ENCODE assay signal across 14 cellular contexts in genomic region chr2:65452150-65452895, GRCh38.
"Had no signal": no experiment of that assay in that cellular context is flagged by ENCODE, and none has a peak within 500 bp of the region (broad histone marks: within the 10 kb centered on the region; RNA-seq: fewer than 3 reads in every experiment).

No MANE protein-coding gene starts in this region.

- DNase-seq: activated CD4-positive, alpha-beta T cell treated with anti-CD3 and anti-CD28 coated beads for 36 hours; activated CD4-positive, alpha-beta T cell treated with anti-CD3 and anti-CD28 coated beads, Interleukin-2, amount 50 U/mL, for 48 hours; activated gamma-delta T cell treated with Interleukin-2 at 50 U/mL for 16 hours; activated T-cell treated with anti-CD3 and anti-CD28 coated beads for 4 hours; effector CD8-positive, alpha-beta T cell; foreskin fibroblast; hippocampal formation; left ventricle myocardium superior; nephron progenitor cell; nucleus accumbens had no signal

- H3K9me3 ChIP-seq: tibial nerve, vagina had no signal

- H3K27ac ChIP-seq: cardiac muscle cell, tibial nerve, vagina had no signal

- ATAC-seq: activated CD4-positive, alpha-beta T cell treated with anti-CD3 and anti-CD28 coated beads for 36 hours; left ventricle myocardium superior; WTC11 had no signal

- H3K4me1 ChIP-seq: tibial nerve, vagina had no signal

- H3K4me3 ChIP-seq: cardiac muscle cell, tibial nerve, vagina had no signal

- H3K36me3 ChIP-seq: cardiac muscle cell, tibial nerve, vagina had no signal

- H3K27me3 ChIP-seq: tibial nerve, vagina had no signal
